In the genomic region with DNA sequence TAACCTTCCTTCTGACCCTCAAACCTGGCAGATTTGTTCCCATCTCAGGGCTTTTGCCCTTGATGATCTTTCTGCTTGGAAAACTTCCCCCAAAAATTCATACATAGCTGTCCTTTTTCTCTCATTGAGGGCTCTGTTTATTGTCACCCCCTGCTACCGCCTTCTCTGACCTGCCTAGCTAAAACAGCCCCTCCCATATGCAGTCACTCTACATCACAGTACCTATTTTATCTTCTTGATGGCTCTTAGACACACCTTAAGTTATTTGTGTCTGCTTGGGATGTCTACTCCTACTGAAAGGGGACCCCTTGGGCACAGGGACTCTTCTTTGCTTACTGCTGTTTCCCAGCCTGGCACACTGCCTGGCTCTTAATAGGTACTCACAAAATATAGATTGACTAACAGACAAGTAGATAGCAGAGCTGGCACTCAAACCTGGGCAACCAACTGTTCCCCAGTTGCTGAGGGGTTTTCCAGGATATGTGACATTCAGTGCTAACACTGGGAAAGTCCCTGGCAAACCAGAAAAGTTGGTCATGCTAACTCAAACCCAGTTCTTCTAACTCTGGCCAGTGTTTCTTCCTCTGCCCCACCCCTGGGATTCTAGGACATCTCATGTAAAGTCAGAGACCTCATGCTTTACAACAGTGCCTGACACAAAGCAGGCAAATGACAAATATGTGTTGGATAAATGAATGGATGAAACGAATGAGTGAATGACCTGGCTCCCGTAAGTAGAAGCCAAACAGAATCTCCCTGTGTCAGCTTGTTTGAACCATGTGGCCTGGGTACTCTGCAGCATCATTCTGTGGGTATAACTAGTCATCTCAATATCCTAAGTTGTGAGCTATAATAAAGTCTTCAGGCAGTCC, we compare ENCODE assay signal across 11 cellular contexts. TPM values are rescaled to one million over a fixed set of nuclear protein-coding genes. Genes with fewer than 3 reads are reported as not detected.
DNase-seq lines count a peak whose midpoint lies in the region; ATAC-seq and TF ChIP-seq lines count a peak whose summit lies in the region.
"Had no signal": no experiment of that assay in that cellular context is flagged by ENCODE, and none has a peak within 500 bp of the region (broad histone marks: within the 10 kb centered on the region; RNA-seq: fewer than 3 reads in every experiment).

No MANE protein-coding gene starts in this region.

- H3K27ac Mint-ChIP-seq in activated T-helper 2 cell treated with anti-CD3 and anti-CD28 coated beads, Interferon-gamma antibody, Interleukin-2, Interleukin-4, amounts not matched to agents 10 μg/mL and 5 μg/mL and 100 μg/mL, durations not matched to agents 14 hours and 24 hours and 36 hours: peak overlapping the region; percentile 5
- no peak overlapping the region for H3K27ac Mint-ChIP-seq in WTC11
- H3K27ac Mint-ChIP-seq: memory B cell had no signal

- peak; percentile 59 for ATAC-seq in GM19035 (IDR thresholded peaks at IDR 0.05; ENCODE audit: unreplicated experiment)
- ATAC-seq in HG02973 (IDR thresholded peaks at IDR 0.05; ENCODE audit: unreplicated experiment): peak; percentile 68
- no peak for ATAC-seq in Right ventricle myocardium inferior
- no peak for ATAC-seq in WTC11

- H3K27me3 Mint-ChIP-seq in activated T-helper 2 cell treated with anti-CD3 and anti-CD28 coated beads, Interferon-gamma antibody, Interleukin-2, Interleukin-4, amounts not matched to agents 10 μg/mL and 5 μg/mL and 100 μg/mL, durations not matched to agents 14 hours and 24 hours and 36 hours (ENCODE audit: low read depth): peaks cover 4% of the 10 kb centered on the region
- H3K27me3 Mint-ChIP-seq in WTC11 (ENCODE audit: low read depth): peaks cover 58% of the 10 kb centered on the region

- TF ChIP-seq CTCF in GM10248 (IDR thresholded peaks at IDR 0.05; ENCODE audit: control extremely low read depth, extremely low read depth, low read depth, missing control alignments): no peak
- TF ChIP-seq CTCF in WTC11 (IDR thresholded peaks at IDR 0.05): no peak

- CTCF ChIA-PET in GM10248 (lab: Yijun Ruan, JAX): interaction anchor here (2.2 kb wide), 1 partner anchor 17 kb away, joined by 6 read pairs; no protein-coding TSS in a partner anchor
- CTCF ChIA-PET in WTC11 (lab: Charles Lee): no interaction called here

- intact Hi-C loops in activated T-helper 2 cell treated with anti-CD3 and anti-CD28 coated beads, Interferon-gamma antibody, Interleukin-2, Interleukin-4, amounts not matched to agents 10 μg/mL and 5 μg/mL and 100 μg/mL, durations not matched to agents 14 hours and 24 hours and 36 hours (cut with micrococcal nuclease): no loop called here
- intact Hi-C loops in Right ventricle myocardium inferior (cut with DNase I): no loop called here

- POLR2A ChIA-PET in GM10248 (lab: Yijun Ruan, JAX) (no interaction called here), WTC11 (lab: Charles Lee) (no interaction called here)

- H3K4me3 Mint-ChIP-seq in activated T-helper 2 cell treated with anti-CD3 and anti-CD28 coated beads, Interferon-gamma antibody, Interleukin-2, Interleukin-4, amounts not matched to agents 10 μg/mL and 5 μg/mL and 100 μg/mL, durations not matched to agents 14 hours and 24 hours and 36 hours (ENCODE audit: low read depth): no peak overlapping the region
- H3K4me3 Mint-ChIP-seq in WTC11: no peak overlapping the region
- H3K4me3 Mint-ChIP-seq: memory B cell had no signal

- peak; percentile 24 for DNase-seq in GM10248 (ENCODE audit: extremely low spot score)
- no peak for DNase-seq in activated T-helper 2 cell treated with anti-CD3 and anti-CD28 coated beads, Interferon-gamma antibody, Interleukin-2, Interleukin-4, amounts not matched to agents 10 μg/mL and 5 μg/mL and 100 μg/mL, durations not matched to agents 14 hours and 24 hours and 36 hours (ENCODE audit: low spot score)
- DNase-seq in KG1 (lab: John Stamatoyannopoulos, UW): no peak
- DNase-seq in NCI-H1436 (lab: John Stamatoyannopoulos, UW): no peak
- DNase-seq in Right ventricle myocardium inferior (ENCODE audit: missing footprints): no peak
- DNase-seq in WTC11 (ENCODE audit: low spot score): no peak
- DNase-seq: NCI-H82; stimulated activated naive CD4-positive, alpha-beta T cell treated with Interleukin-2 at 50 U/mL for 16 hours had no signal

- peaks cover 11% of the 10 kb centered on the region for H3K4me1 Mint-ChIP-seq in activated T-helper 2 cell treated with anti-CD3 and anti-CD28 coated beads, Interferon-gamma antibody, Interleukin-2, Interleukin-4, amounts not matched to agents 10 μg/mL and 5 μg/mL and 100 μg/mL, durations not matched to agents 14 hours and 24 hours and 36 hours (ENCODE audit: low read depth)
- H3K4me1 Mint-ChIP-seq in WTC11: peaks cover 4% of the 10 kb centered on the region; the same call in 1 of the 2 replicates
- H3K4me1 Mint-ChIP-seq: memory B cell had no signal

- no peaks in the 10 kb centered on the region for H3K9me3 Mint-ChIP-seq in activated T-helper 2 cell treated with anti-CD3 and anti-CD28 coated beads, Interferon-gamma antibody, Interleukin-2, Interleukin-4, amounts not matched to agents 10 μg/mL and 5 μg/mL and 100 μg/mL, durations not matched to agents 14 hours and 24 hours and 36 hours
- H3K9me3 Mint-ChIP-seq in WTC11: no peaks in the 10 kb centered on the region
- H3K9me3 Mint-ChIP-seq: memory B cell had no signal

- H3K36me3 Mint-ChIP-seq in activated T-helper 2 cell treated with anti-CD3 and anti-CD28 coated beads, Interferon-gamma antibody, Interleukin-2, Interleukin-4, amounts not matched to agents 10 μg/mL and 5 μg/mL and 100 μg/mL, durations not matched to agents 14 hours and 24 hours and 36 hours (ENCODE audit: low read depth): no peaks in the 10 kb centered on the region
- H3K36me3 Mint-ChIP-seq in WTC11: no peaks in the 10 kb centered on the region
- H3K36me3 Mint-ChIP-seq: memory B cell had no signal

TF ChIP-seq in WTC11, 78 proteins besides CTCF, POLR2A, EP300 and RAD21 (continues in another document):
- TF ChIP-seq ESRRA (CRISPR knock-in tag; IDR thresholded peaks at IDR 0.05; ENCODE audit: borderline replicate concordance) (no peak), PRRX2 (CRISPR knock-in tag; IDR thresholded peaks at IDR 0.05) (no peak), OVOL2 (CRISPR knock-in tag; IDR thresholded peaks at IDR 0.05; ENCODE audit: borderline replicate concordance) (no peak), SMAD3 (CRISPR knock-in tag; IDR thresholded peaks at IDR 0.05; ENCODE audit: borderline replicate concordance) (no peak), NR2C2 (CRISPR knock-in tag; IDR thresholded peaks at IDR 0.05) (no peak), TP53 (CRISPR knock-in tag; IDR thresholded peaks at IDR 0.05) (no peak), ZBTB21 (CRISPR knock-in tag; IDR thresholded peaks at IDR 0.05; ENCODE audit: borderline replicate concordance) (no peak), TCF7 (CRISPR knock-in tag; IDR thresholded peaks at IDR 0.05; ENCODE audit: low read depth) (no peak), ZNF138 (CRISPR knock-in tag; conservative IDR thresholded peaks at IDR 0.05) (no peak), ZNF121 (CRISPR knock-in tag; IDR thresholded peaks at IDR 0.05) (no peak), NFYB (CRISPR knock-in tag; conservative IDR thresholded peaks at IDR 0.05; ENCODE audit: low read depth) (no peak), TEAD1 (CRISPR knock-in tag; IDR thresholded peaks at IDR 0.05) (no peak), MXD4 (CRISPR knock-in tag; IDR thresholded peaks at IDR 0.05; ENCODE audit: borderline replicate concordance) (no peak)
- TF ChIP-seq, protein P1, sequence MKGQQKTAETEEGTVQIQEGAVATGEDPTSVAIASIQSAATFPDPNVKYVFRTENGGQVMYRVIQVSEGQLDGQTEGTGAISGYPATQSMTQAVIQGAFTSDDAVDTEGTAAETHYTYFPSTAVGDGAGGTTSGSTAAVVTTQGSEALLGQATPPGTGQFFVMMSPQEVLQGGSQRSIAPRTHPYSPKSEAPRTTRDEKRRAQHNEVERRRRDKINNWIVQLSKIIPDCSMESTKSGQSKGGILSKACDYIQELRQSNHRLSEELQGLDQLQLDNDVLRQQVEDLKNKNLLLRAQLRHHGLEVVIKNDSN (CRISPR knock-in tag; IDR thresholded peaks at IDR 0.05): no peak
- TF ChIP-seq, protein P2, sequence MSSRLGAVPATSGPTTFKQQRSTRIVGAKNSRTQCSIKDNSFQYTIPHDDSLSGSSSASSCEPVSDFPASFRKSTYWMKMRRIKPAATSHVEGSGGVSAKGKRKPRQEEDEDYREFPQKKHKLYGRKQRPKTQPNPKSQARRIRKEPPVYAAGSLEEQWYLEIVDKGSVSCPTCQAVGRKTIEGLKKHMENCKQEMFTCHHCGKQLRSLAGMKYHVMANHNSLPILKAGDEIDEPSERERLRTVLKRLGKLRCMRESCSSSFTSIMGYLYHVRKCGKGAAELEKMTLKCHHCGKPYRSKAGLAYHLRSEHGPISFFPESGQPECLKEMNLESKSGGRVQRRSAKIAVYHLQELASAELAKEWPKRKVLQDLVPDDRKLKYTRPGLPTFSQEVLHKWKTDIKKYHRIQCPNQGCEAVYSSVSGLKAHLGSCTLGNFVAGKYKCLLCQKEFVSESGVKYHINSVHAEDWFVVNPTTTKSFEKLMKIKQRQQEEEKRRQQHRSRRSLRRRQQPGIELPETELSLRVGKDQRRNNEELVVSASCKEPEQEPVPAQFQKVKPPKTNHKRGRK (CRISPR knock-in tag; IDR thresholded peaks at IDR 0.05; ENCODE audit: borderline replicate concordance): no peak
- TF ChIP-seq, protein P3, sequence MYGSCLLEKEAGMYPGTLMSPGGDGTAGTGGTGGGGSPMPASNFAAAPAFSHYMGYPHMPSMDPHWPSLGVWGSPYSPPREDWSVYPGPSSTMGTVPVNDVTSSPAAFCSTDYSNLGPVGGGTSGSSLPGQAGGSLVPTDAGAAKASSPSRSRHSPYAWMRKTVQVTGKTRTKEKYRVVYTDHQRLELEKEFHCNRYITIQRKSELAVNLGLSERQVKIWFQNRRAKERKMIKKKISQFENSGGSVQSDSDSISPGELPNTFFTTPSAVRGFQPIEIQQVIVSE (CRISPR knock-in tag; IDR thresholded peaks at IDR 0.05; ENCODE audit: borderline replicate concordance): no peak

RNA-seq across cellular contexts. Expression of a gene that starts 19.8 kb away (rescaled TPM):
- total RNA-seq in activated T-helper 2 cell treated with anti-CD3 and anti-CD28 coated beads, Interferon-gamma antibody, Interleukin-2, Interleukin-4, amounts not matched to agents 10 μg/mL and 5 μg/mL and 100 μg/mL, durations not matched to agents 14 hours and 24 hours and 36 hours: 0.09 TPM in 2 replicates
- total RNA-seq in Right ventricle myocardium inferior: 0.54 TPM
- 8.3 to 12.0 TPM (median 11.0 TPM) in 3 replicates for total RNA-seq in WTC11 (2021)

Comparison
In these comparisons a context has a peak if more than half of its experiments do, and no peak if none do; other contexts are left out.
1. ATAC-seq: peak in GM19035 (single experiment) and HG02973 (single experiment); none in Right ventricle myocardium inferior (single experiment) and WTC11 (single experiment).